In the genomic region with DNA sequence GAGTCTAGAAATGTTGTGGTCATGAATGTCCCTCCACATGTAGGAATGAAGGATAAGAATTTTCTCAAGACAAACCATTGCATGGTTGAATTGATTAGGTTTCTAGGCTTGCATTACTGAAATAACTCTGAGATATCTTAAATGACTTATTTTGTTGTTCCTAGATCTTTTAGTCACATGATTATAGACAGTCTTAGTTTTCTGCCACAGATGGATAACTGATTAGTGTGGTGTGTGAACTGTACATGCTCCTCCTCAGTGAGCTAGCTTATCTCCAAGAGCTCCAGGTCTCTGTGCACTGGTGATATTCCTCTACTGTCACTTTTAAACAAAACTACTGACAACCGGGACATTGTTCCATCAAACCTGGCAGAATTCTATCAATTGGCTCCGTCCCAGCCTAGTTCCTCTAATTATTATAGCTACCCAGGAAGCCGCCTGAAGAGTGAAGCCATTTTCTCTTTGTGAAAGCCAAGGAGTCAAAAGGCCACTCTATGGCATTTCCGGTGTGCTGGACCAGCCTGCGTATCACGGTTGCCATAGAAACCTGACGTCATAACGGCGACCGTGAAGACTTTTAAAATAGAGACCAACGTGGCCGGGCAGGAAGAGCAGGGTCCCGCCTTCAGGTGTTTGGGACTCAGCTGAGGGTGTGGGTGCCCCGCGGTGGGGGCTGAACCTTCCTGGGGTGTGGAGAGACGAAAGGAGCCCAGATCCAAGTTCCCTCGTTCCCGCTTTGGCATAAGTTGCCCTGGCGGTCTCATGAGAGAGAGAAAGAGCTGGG, we compare ENCODE assay signal across 1 cellular context.
TF ChIP-seq lines count a peak whose summit lies in the region.

No MANE protein-coding gene starts in this region.

TF ChIP-seq in H1, 55 proteins besides CTCF, POLR2A, EP300 and RAD21:
- TF ChIP-seq SAP30 (IDR thresholded peaks at IDR 0.05; ENCODE audit: insufficient read depth, insufficient replicate concordance, low read length): no peak
- TF ChIP-seq SIN3A (conservative IDR thresholded peaks at IDR 0.05 in 1 of 2, IDR thresholded peaks at IDR 0.05 in 1 of 2; ENCODE audit: low read depth in 1 of 2, low read length in 2 of 2): peak in 1 of 2 experiments; percentile 82; a peak in 2 of 4 replicates
- TF ChIP-seq TBP (IDR thresholded peaks at IDR 0.05; ENCODE audit: low read depth, low read length): peak; percentile 55; the same call in 1 of the 2 replicates
- peak; percentile 51 for TF ChIP-seq KDM4A (IDR thresholded peaks at IDR 0.05; ENCODE audit: low read depth, low read length, severe bottlenecking)
- TF ChIP-seq TAF1 (IDR thresholded peaks at IDR 0.05; ENCODE audit: low read depth, low read length): peak; percentile 54; the same call in 1 of the 2 replicates
- TF ChIP-seq YY1 (IDR thresholded peaks at IDR 0.05; ENCODE audit: low read depth, low read length): peak; percentile 81
- TF ChIP-seq CBX5 (IDR thresholded peaks at IDR 0.05; ENCODE audit: low read depth, low read length): no peak
- TF ChIP-seq, protein P1, sequence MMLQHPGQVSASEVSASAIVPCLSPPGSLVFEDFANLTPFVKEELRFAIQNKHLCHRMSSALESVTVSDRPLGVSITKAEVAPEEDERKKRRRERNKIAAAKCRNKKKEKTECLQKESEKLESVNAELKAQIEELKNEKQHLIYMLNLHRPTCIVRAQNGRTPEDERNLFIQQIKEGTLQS (IDR thresholded peaks at IDR 0.05; ENCODE audit: insufficient read depth, low read depth, low read length): no peak
- TF ChIP-seq PHF8 (conservative IDR thresholded peaks at IDR 0.05; ENCODE audit: low read depth, low read length): peak; percentile 64
- TF ChIP-seq, protein P2, sequence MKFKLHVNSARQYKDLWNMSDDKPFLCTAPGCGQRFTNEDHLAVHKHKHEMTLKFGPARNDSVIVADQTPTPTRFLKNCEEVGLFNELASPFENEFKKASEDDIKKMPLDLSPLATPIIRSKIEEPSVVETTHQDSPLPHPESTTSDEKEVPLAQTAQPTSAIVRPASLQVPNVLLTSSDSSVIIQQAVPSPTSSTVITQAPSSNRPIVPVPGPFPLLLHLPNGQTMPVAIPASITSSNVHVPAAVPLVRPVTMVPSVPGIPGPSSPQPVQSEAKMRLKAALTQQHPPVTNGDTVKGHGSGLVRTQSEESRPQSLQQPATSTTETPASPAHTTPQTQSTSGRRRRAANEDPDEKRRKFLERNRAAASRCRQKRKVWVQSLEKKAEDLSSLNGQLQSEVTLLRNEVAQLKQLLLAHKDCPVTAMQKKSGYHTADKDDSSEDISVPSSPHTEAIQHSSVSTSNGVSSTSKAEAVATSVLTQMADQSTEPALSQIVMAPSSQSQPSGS (IDR thresholded peaks at IDR 0.05; ENCODE audit: low read length): no peak
- TF ChIP-seq GTF2F1 (IDR thresholded peaks at IDR 0.05; ENCODE audit: borderline replicate concordance, low read depth, low read length): no peak
- TF ChIP-seq BACH1 (IDR thresholded peaks at IDR 0.05; ENCODE audit: low read length): no peak
- TF ChIP-seq NANOG (IDR thresholded peaks at IDR 0.05; ENCODE audit: insufficient read depth, low read depth, low read length, poor library complexity, severe bottlenecking): no peak
- no peak for TF ChIP-seq JUN (IDR thresholded peaks at IDR 0.05; ENCODE audit: low read depth, low read length)
- peak; percentile 92 for TF ChIP-seq CREB1 (IDR thresholded peaks at IDR 0.05)
- TF ChIP-seq, protein P3, sequence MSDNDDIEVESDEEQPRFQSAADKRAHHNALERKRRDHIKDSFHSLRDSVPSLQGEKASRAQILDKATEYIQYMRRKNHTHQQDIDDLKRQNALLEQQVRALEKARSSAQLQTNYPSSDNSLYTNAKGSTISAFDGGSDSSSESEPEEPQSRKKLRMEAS (IDR thresholded peaks at IDR 0.05): peak; percentile 59
- 0 out of 2 replicates have a peak, but pooled peaks have one; percentile 28 for TF ChIP-seq SRF (IDR thresholded peaks at IDR 0.05; ENCODE audit: low read depth, low read length)
